Comparison of ENCODE assay signal across 8 cellular contexts in genomic region chr1:155859234-155859829, GRCh38. TPM values are rescaled to one million over a fixed set of nuclear protein-coding genes. Genes with fewer than 3 reads are reported as not detected.
A peak's percentile ranks its signal among the peaks of the same experiment; 100 is the strongest.
DNase-seq lines count a peak whose midpoint lies in the region; ATAC-seq, FAIRE-seq and TF ChIP-seq lines count a peak whose summit lies in the region.

TSS of gene SYT11 (plus strand) at chr1:155859567. CDS start at chr1:155859762, 195 bp downstream.

- DNase-seq in GM18507 (ENCODE audit: extremely low spot score, insufficient read length, low read depth) (peak; percentile 74), NCI-H2081 treated with DMSO at 0.1 percent for 48 hours (lab: John Stamatoyannopoulos, UW) (peak; percentile 95), T1000 (lab: John Stamatoyannopoulos, UW) (peak; percentile 78), astrocyte of the cerebellum (ENCODE audit: low read depth) (peak; percentile 88), right cardiac atrium (peak; percentile 95 to 98 (median 97)), psoas muscle (peak; percentile 94 to 96), urothelium cell line (ENCODE audit: low spot score) (peak; percentile 95)

- H3K4me3 ChIP-seq in astrocyte of the cerebellum (ENCODE audit: low read depth, low read length) (peak within 1 kb of the TSS; percentile 45), right cardiac atrium (ENCODE audit: low read length) (peak within 1 kb of the TSS; percentile 63), psoas muscle (peak within 1 kb of the TSS; percentile 77)

- H3K36me3 ChIP-seq in psoas muscle (ENCODE audit: insufficient read depth in 1 of 2, low read depth in 1 of 2), result peaks cover 0 to 13% of the 10 kb centered on the region in 2 donors

- FAIRE-seq in GM18507 (lab: Jason Lieb, UNC) (peak; percentile 95), urothelium cell line (lab: Jason Lieb, UNC) (no peak)

- TF ChIP-seq CTCF in astrocyte of the cerebellum (IDR thresholded peaks at IDR 0.05; ENCODE audit: low read depth, low read length, missing control alignments) (peak; percentile 11), psoas muscle (IDR thresholded peaks at IDR 0.05) (peak; percentile 8)

- H3K9me3 ChIP-seq in right cardiac atrium (ENCODE audit: control insufficient read depth, low read length), result no peaks in the 10 kb centered on the region
- H3K9me3 ChIP-seq in psoas muscle, result no peaks in the 10 kb centered on the region

- H3K4me1 ChIP-seq in right cardiac atrium (ENCODE audit: control insufficient read depth, insufficient read depth, low read length) (no peaks in the 10 kb centered on the region), psoas muscle (peaks cover 17% of the 10 kb centered on the region)

- WGBS in right cardiac atrium, result under 1% methylated on average over 33 of the region's 33 CpGs
- 0 to 1% (median 1%) methylated on average over 33 of the region's 33 CpGs for WGBS in psoas muscle, 3 donors

- peak; percentile 61 for ATAC-seq in HG03025 (IDR thresholded peaks at IDR 0.05; ENCODE audit: low FRiP score, unreplicated experiment)
- peak; percentile 91 to 93 for ATAC-seq in right cardiac atrium
- peak; percentile 91 to 95 (median 94) for ATAC-seq in psoas muscle

- no peaks in the 10 kb centered on the region for H3K27me3 ChIP-seq in right cardiac atrium (ENCODE audit: control insufficient read depth, insufficient read depth)
- H3K27me3 ChIP-seq in psoas muscle (ENCODE audit: insufficient read depth in 3 of 3, low read length in 2 of 3), result no peaks in the 10 kb centered on the region

- H3K27ac ChIP-seq in right cardiac atrium (ENCODE audit: low read length) (peak within 1 kb of the TSS; percentile 86), psoas muscle (peak within 1 kb of the TSS; percentile 89)

- in situ Hi-C loops in astrocyte of the cerebellum (cut with HindIII; ENCODE audit: low sequenced_read_pairs), result no loop called here

- intact Hi-C loops in right cardiac atrium (cut with DNase I) (no loop called here), psoas muscle (cut with DNase I) (loop anchor here in 1 of 2 donors (5.0 kb wide), 1 partner anchor 53 kb away; the partner anchor contains the start of gene RIT1)

RNA-seq across cellular contexts. Expression of gene SYT11, which starts in this region (rescaled TPM):
- total RNA-seq in right cardiac atrium, result 10 to 100 TPM; 11.4 to 15.4 (median 14.4) TPM
- 4.7 TPM for polyA plus RNA-seq in right cardiac atrium
- 1 to 10 TPM; 1.5 to 5.0 (median 3.0) TPM for total RNA-seq in psoas muscle
- polyA plus RNA-seq in psoas muscle, result 1 to 10 TPM; 2.0 to 4.5 (median 2.8) TPM

Comparison
In these comparisons a context has a peak if more than half of its experiments do, and no peak if none do; other contexts are left out.
1. Peak in every context shown above with its lines: DNase-seq, ATAC-seq, H3K4me3 ChIP-seq and H3K27ac ChIP-seq.